In the genomic region with DNA sequence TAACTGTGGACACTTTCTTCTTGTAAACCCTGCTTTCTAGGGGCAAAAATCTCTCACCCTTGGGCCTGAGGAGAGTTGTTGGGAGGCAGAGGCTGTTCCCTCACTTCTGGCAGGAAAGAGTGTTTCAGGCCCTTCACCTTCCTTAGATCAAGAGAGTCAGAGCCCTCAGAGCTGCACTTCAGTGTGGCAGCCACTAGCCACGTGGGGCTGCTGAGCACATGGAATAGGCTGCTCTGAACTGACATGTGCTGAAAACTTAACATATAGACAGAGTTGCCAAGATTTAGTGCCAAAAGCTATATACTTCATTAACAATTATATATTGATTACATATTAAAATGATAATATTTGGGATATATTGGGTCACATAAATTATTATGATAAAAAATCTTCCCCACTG, we compare ENCODE assay signal across 30 cellular contexts. TPM values are rescaled to one million over a fixed set of nuclear protein-coding genes. Genes with fewer than 3 reads are reported as not detected.
A peak's percentile ranks its signal among the peaks of the same experiment; 100 is the strongest.
DNase-seq lines count a peak whose midpoint lies in the region; ATAC-seq and TF ChIP-seq lines count a peak whose summit lies in the region.
"Had no signal": no experiment of that assay in that cellular context is flagged by ENCODE, and none has a peak within 500 bp of the region (broad histone marks: within the 10 kb centered on the region; RNA-seq: fewer than 3 reads in every experiment).

No MANE protein-coding gene starts in this region.

- H3K18ac ChIP-seq in H9 (ENCODE audit: insufficient read length, low read depth, low read length) = no peak overlapping the region

- H3K4me2 ChIP-seq in DND-41 (ENCODE audit: insufficient read depth, low read length) (no peak overlapping the region), H9 (ENCODE audit: insufficient read depth, insufficient read length, low read length) (no peak overlapping the region)
- H3K4me2 ChIP-seq: BLaER1 had no signal

- no peaks in the 10 kb centered on the region for H3K23me2 ChIP-seq in H9 (ENCODE audit: insufficient read length, low read depth, low read length, poor library complexity, severe bottlenecking)

- H3K9me3 Mint-ChIP-seq in H9 = no peaks in the 10 kb centered on the region; a peak in 3 of 5 replicates
- H3K9me3 Mint-ChIP-seq in endodermal cell = no peaks in the 10 kb centered on the region
- H3K9me3 Mint-ChIP-seq: activated naive CD4-positive, alpha-beta T cell treated with anti-CD3 and anti-CD28 coated beads, Interleukin-2, amount 50 U/mL, for 24 hours; activated T-helper 17 cell treated with anti-CD3 and anti-CD28 coated beads, Interleukin-2, amount 50 U/mL, for 72 hours; naive B cell; stimulated activated naive B cell treated with anti-CD40 and anti-IgM and Interleukin-4, amounts not matched to agents 10 μg/mL and 1 μg/mL and 100 μg/mL, for 72 hours had no signal

- H3K27ac ChIP-seq in DND-41 (ENCODE audit: low read length) = no peak overlapping the region
- no peak overlapping the region for H3K27ac ChIP-seq in H9 (ENCODE audit: insufficient read length, low read depth, low read length)
- no peak overlapping the region for H3K27ac ChIP-seq in endodermal cell (ENCODE audit: low read depth, low read length)
- no peak overlapping the region for H3K27ac ChIP-seq in Peyer's patch
- H3K27ac ChIP-seq: BLaER1, dorsolateral prefrontal cortex, esophagus squamous epithelium, foreskin keratinocyte had no signal

- H3K36me3 Mint-ChIP-seq in H9 (ENCODE audit: insufficient read depth in 1 of 3, low read depth in 3 of 3) (no peaks in the 10 kb centered on the region; a peak in 1 of 7 replicates), endodermal cell (ENCODE audit: low read depth) (no peaks in the 10 kb centered on the region)
- H3K36me3 Mint-ChIP-seq: activated naive CD4-positive, alpha-beta T cell treated with anti-CD3 and anti-CD28 coated beads, Interleukin-2, amount 50 U/mL, for 24 hours had no signal

- H3T11ph ChIP-seq in H9 (ENCODE audit: low read length) = no peak overlapping the region

- no peaks in the 10 kb centered on the region; the same call in 1 of the 2 replicates for H3K36me3 ChIP-seq in DND-41 (ENCODE audit: insufficient read depth, low read length)
- no peaks in the 10 kb centered on the region for H3K36me3 ChIP-seq in endodermal cell (ENCODE audit: control insufficient read depth, insufficient read depth, low read length)
- H3K36me3 ChIP-seq in Peyer's patch = no peaks in the 10 kb centered on the region
- H3K36me3 ChIP-seq: BLaER1, esophagus squamous epithelium had no signal

- H3K4me3 Mint-ChIP-seq in H9 = no peak overlapping the region
- no peak overlapping the region for H3K4me3 Mint-ChIP-seq in endodermal cell
- H3K4me3 Mint-ChIP-seq: activated naive CD4-positive, alpha-beta T cell treated with anti-CD3 and anti-CD28 coated beads, Interleukin-2, amount 50 U/mL, for 24 hours; activated T-helper 17 cell treated with anti-CD3 and anti-CD28 coated beads, Interleukin-2, amount 50 U/mL, for 72 hours; stimulated activated naive B cell treated with anti-CD40 and anti-IgM and Interleukin-4, amounts not matched to agents 10 μg/mL and 1 μg/mL and 100 μg/mL, for 72 hours had no signal

- 0 out of 2 replicates have a peak overlapping the region, but pooled peaks have one; percentile 25 for H2AFZ ChIP-seq in DND-41 (ENCODE audit: low read depth, low read length)
- H2AFZ ChIP-seq in H9 (ENCODE audit: low read length) = no peak overlapping the region

- no peaks in the 10 kb centered on the region for H4K20me1 ChIP-seq in DND-41 (ENCODE audit: insufficient read depth, low read length)
- no peaks in the 10 kb centered on the region for H4K20me1 ChIP-seq in H9 (ENCODE audit: control insufficient read depth, insufficient read depth, insufficient read length)
- H4K20me1 ChIP-seq: BLaER1 had no signal

- H2BK12ac ChIP-seq in H9 (ENCODE audit: insufficient read length, low read depth, low read length) = no peak overlapping the region

- H3K27me3 ChIP-seq in DND-41 (ENCODE audit: insufficient read depth, low read length, poor library complexity) = no peaks in the 10 kb centered on the region
- H3K27me3 ChIP-seq in H9 (ENCODE audit: insufficient read depth, low read length) = no peaks in the 10 kb centered on the region
- H3K27me3 ChIP-seq in endodermal cell (ENCODE audit: control insufficient read depth, insufficient read depth, low read length, poor library complexity, severe bottlenecking) = no peaks in the 10 kb centered on the region
- no peaks in the 10 kb centered on the region for H3K27me3 ChIP-seq in Peyer's patch
- H3K27me3 ChIP-seq: BLaER1, dorsolateral prefrontal cortex, esophagus squamous epithelium, foreskin keratinocyte had no signal

- H3K27me3 Mint-ChIP-seq in H9 (ENCODE audit: low read depth) = no peaks in the 10 kb centered on the region
- H3K27me3 Mint-ChIP-seq in endodermal cell (ENCODE audit: insufficient read depth) = no peaks in the 10 kb centered on the region
- H3K27me3 Mint-ChIP-seq: activated naive CD4-positive, alpha-beta T cell treated with anti-CD3 and anti-CD28 coated beads, Interleukin-2, amount 50 U/mL, for 24 hours; activated T-helper 17 cell treated with anti-CD3 and anti-CD28 coated beads, Interleukin-2, amount 50 U/mL, for 72 hours; naive B cell; stimulated activated naive B cell treated with anti-CD40 and anti-IgM and Interleukin-4, amounts not matched to agents 10 μg/mL and 1 μg/mL and 100 μg/mL, for 72 hours had no signal

- peak overlapping the region; percentile 43; the same call in 1 of the 2 replicates for H3K14ac ChIP-seq in H9 (ENCODE audit: insufficient read depth, low read length)

- H3K4me3 ChIP-seq in DND-41 (ENCODE audit: low read depth in 1 of 2, low read length in 2 of 2) (no peak overlapping the region), endodermal cell (ENCODE audit: low read length) (no peak overlapping the region), Peyer's patch (no peak overlapping the region)
- H3K4me3 ChIP-seq: BLaER1, dorsolateral prefrontal cortex, esophagus squamous epithelium had no signal

- no peak overlapping the region for H3K23ac ChIP-seq in H9 (ENCODE audit: insufficient read length, low read depth, low read length)

- no peak overlapping the region for H4K91ac ChIP-seq in H9 (ENCODE audit: insufficient read length, low read depth, low read length)

- H3K4ac ChIP-seq in H9 (ENCODE audit: low read depth, low read length) = no peak overlapping the region

- no peak overlapping the region for H2BK20ac ChIP-seq in H9 (ENCODE audit: low read depth, low read length, poor library complexity, severe bottlenecking)

- no peak overlapping the region for H3K56ac ChIP-seq in H9 (ENCODE audit: insufficient read length, low read depth, low read length)

- no CpG with 5 or more reads among the region's 1 CpG for WGBS in H9 (ENCODE audit: extremely low coverage, insufficient read length, low lambda C conversion rate)
- 49% methylated on average over 1 of the region's 1 CpG; no CpG with 5 or more reads in 1 of the 2 experiments for WGBS in endodermal cell (ENCODE audit: insufficient coverage in 1 of 2, insufficient read length in 1 of 2), 2 experiments

- DNase-seq in DND-41 = no peak
- DNase-seq in H9 = no peak
- peak; percentile 25 for DNase-seq in OCI-M1 (lab: John Stamatoyannopoulos, UW)
- peak; percentile 62 for DNase-seq in endodermal cell
- no peak for DNase-seq in Peyer's patch
- no peak for DNase-seq in superior temporal gyrus (ENCODE audit: extremely low spot score)
- DNase-seq: amniotic stem cell; DMS79 treated with DMSO at 0.1 percent for 48 hours; dorsolateral prefrontal cortex; esophagus squamous epithelium; foreskin keratinocyte; GF-D8; head of caudate nucleus; KBM-7; kidney; midbrain; naive B cell; NCI-H1417 treated with DMSO at 0.1 percent for 48 hours; NCI-H2029 treated with DMSO at 0.1 percent for 48 hours; NCI-H226; NCI-H748 treated with DMSO at 0.1 percent for 48 hours; nucleus accumbens; stimulated activated naive B cell treated with anti-CD40 and anti-IgM and Interleukin-4, amounts not matched to agents 10 μg/mL and 1 μg/mL and 100 μg/mL, for 72 hours; T-helper 2 cell had no signal

- H2BK15ac ChIP-seq in H9 (ENCODE audit: low read depth, low read length) = no peak overlapping the region

- H4K8ac ChIP-seq in H9 (replicated peaks; ENCODE audit: insufficient read length, low read depth, low read length) = no peak overlapping the region

- H3K9ac ChIP-seq in DND-41 (ENCODE audit: low read depth, low read length) (no peak overlapping the region), H9 (ENCODE audit: extremely low read depth, insufficient read length, low read length) (no peak overlapping the region), endodermal cell (ENCODE audit: extremely low read depth, low read length, poor library complexity, severe bottlenecking) (no peak overlapping the region)
- H3K9ac ChIP-seq: BLaER1 had no signal

- no peak for TF ChIP-seq POLR2A in Peyer's patch (IDR thresholded peaks at IDR 0.05)

- no peak overlapping the region for H2AK5ac ChIP-seq in H9 (ENCODE audit: insufficient read length, low read length)

- H3K79me2 ChIP-seq in DND-41 (ENCODE audit: insufficient read depth, low read length) (peaks cover 2% of the 10 kb centered on the region), H9 (ENCODE audit: insufficient read depth, low read length) (no peaks in the 10 kb centered on the region)

- H3K27ac Mint-ChIP-seq in H9 = peak overlapping the region in 1 of 3 experiments; percentile 18; a peak in 1 of 7 replicates
- H3K27ac Mint-ChIP-seq in endodermal cell = no peak overlapping the region
- H3K27ac Mint-ChIP-seq: activated naive CD4-positive, alpha-beta T cell treated with anti-CD3 and anti-CD28 coated beads, Interleukin-2, amount 50 U/mL, for 24 hours; activated T-helper 17 cell treated with anti-CD3 and anti-CD28 coated beads, Interleukin-2, amount 50 U/mL, for 72 hours; stimulated activated naive B cell treated with anti-CD40 and anti-IgM and Interleukin-4, amounts not matched to agents 10 μg/mL and 1 μg/mL and 100 μg/mL, for 72 hours had no signal

- H3K9me3 ChIP-seq in DND-41 (ENCODE audit: insufficient read depth, low read length, severe bottlenecking) = no peaks in the 10 kb centered on the region
- H3K9me3 ChIP-seq in H9 (ENCODE audit: control insufficient read depth, low read depth, low read length) = no peaks in the 10 kb centered on the region
- no peaks in the 10 kb centered on the region for H3K9me3 ChIP-seq in endodermal cell (ENCODE audit: control insufficient read depth, low read length)
- H3K9me3 ChIP-seq in Peyer's patch = no peaks in the 10 kb centered on the region
- H3K9me3 ChIP-seq: BLaER1, esophagus squamous epithelium had no signal

- H3K79me1 ChIP-seq in H9 (ENCODE audit: insufficient read depth, low read depth, low read length, poor library complexity, severe bottlenecking) = no peaks in the 10 kb centered on the region

- ATAC-seq in DND-41 (ENCODE audit: insufficient read depth, low read depth) (no peak), GM21786 (IDR thresholded peaks at IDR 0.05; ENCODE audit: unreplicated experiment) (no peak), HG02970 (IDR thresholded peaks at IDR 0.05; ENCODE audit: low FRiP score, unreplicated experiment) (no peak)
- ATAC-seq: activated T-helper 17 cell treated with anti-CD3 and anti-CD28 coated beads, Interleukin-2, amount 50 U/mL, for 72 hours; foreskin keratinocyte; Right ventricle myocardium inferior; stimulated activated naive B cell treated with anti-CD40 and anti-IgM and Interleukin-4, amounts not matched to agents 10 μg/mL and 1 μg/mL and 100 μg/mL, for 72 hours had no signal

- H2BK120ac ChIP-seq in H9 (ENCODE audit: low read depth, low read length, poor library complexity, severe bottlenecking) = no peak overlapping the region

- TF ChIP-seq CTCF in DND-41 (IDR thresholded peaks at IDR 0.05; ENCODE audit: borderline replicate concordance, extremely low read depth, low read length, poor library complexity, severe bottlenecking) = no peak
- TF ChIP-seq CTCF in H9 (conservative IDR thresholded peaks at IDR 0.05) = peak; percentile 28; the same call in 2 of the 3 replicates
- TF ChIP-seq CTCF in endodermal cell (conservative IDR thresholded peaks at IDR 0.05) = peak; percentile 57
- TF ChIP-seq CTCF in Peyer's patch (IDR thresholded peaks at IDR 0.05) = no peak

- H2BK5ac ChIP-seq in H9 (ENCODE audit: insufficient read length, low read length) = no peak overlapping the region

- H3K4me1 Mint-ChIP-seq in H9 (peaks cover 30 to 34% of the 10 kb centered on the region in 2 experiments), endodermal cell (peaks cover 11% of the 10 kb centered on the region)

- peaks cover 7% of the 10 kb centered on the region for H3K4me1 ChIP-seq in DND-41 (ENCODE audit: insufficient read depth, low read length)
- H3K4me1 ChIP-seq in H9 (ENCODE audit: insufficient read depth, low read length) = peaks cover 5% of the 10 kb centered on the region; the same call in 1 of the 2 replicates
- H3K4me1 ChIP-seq in endodermal cell (ENCODE audit: control insufficient read depth, insufficient read depth, low read length) = no peaks in the 10 kb centered on the region
- no peaks in the 10 kb centered on the region for H3K4me1 ChIP-seq in Peyer's patch
- H3K4me1 ChIP-seq: BLaER1 had no signal

- no peak overlapping the region for H4K5ac ChIP-seq in H9 (ENCODE audit: insufficient read length, low read depth, low read length)

RNA-seq across cellular contexts. Expression of gene LMBRD1, which starts 4.4 kb away (rescaled TPM):
- total RNA-seq in H9 (2021) = 16.9 and 17.0 TPM in 2 replicates
- total RNA-seq in endodermal cell = 10 to 100 TPM; 30.1 to 34.8 TPM
- polyA plus RNA-seq in endodermal cell (2013, experiment 1 of 2) = 30.5 TPM
- polyA plus RNA-seq in endodermal cell (2013, experiment 2 of 2) = 30.9 TPM
- total RNA-seq in Peyer's patch = 100 to 1,000 TPM in 1 of 4 donors, 10 to 100 TPM in 3; 31.4 to 103 (median 61.0) TPM

Comparison
In these comparisons a context has a peak if more than half of its experiments do, and no peak if none do; other contexts are left out.
1. DNase-seq: peak in OCI-M1 (single experiment) and endodermal cell (single experiment); none in DND-41 (single experiment), H9 (single experiment), Peyer's patch (0 of 3) and superior temporal gyrus (single experiment).
2. CTCF ChIP-seq: peak in H9 (single experiment) and endodermal cell (single experiment); none in DND-41 (single experiment) and Peyer's patch (0 of 6).